1 cellular context compared by ENCODE assay signal in genomic region chr5:141960449-141961323, GRCh38.
A peak's percentile ranks its signal among the peaks of the same experiment; 100 is the strongest.
TF ChIP-seq lines count a peak whose summit lies in the region.

No MANE protein-coding gene starts in this region.

TF ChIP-seq in K562, 482 proteins besides CTCF, POLR2A, EP300 and RAD21 (continued from another document and continues in another):
- TF ChIP-seq FOXM1 (IDR thresholded peaks at IDR 0.05; ENCODE audit: low read depth), result no peak
- TF ChIP-seq FOXM1 (CRISPR knock-in tag; IDR thresholded peaks at IDR 0.05; ENCODE audit: low read depth), result no peak
- no peak for TF ChIP-seq HNRNPK (IDR thresholded peaks at IDR 0.05; ENCODE audit: low read depth, low read length, poor library complexity, severe bottlenecking)
- no peak for TF ChIP-seq MXI1 (IDR thresholded peaks at IDR 0.05; ENCODE audit: low read depth, low read length)
- no peak for TF ChIP-seq CEBPG (CRISPR knock-in tag; IDR thresholded peaks at IDR 0.05)
- no peak for TF ChIP-seq CEBPG (tag; conservative IDR thresholded peaks at IDR 0.05 in 1 of 2, IDR thresholded peaks at IDR 0.05 in 1 of 2)
- no peak for TF ChIP-seq ZNF384 (IDR thresholded peaks at IDR 0.05; ENCODE audit: low read depth, low read length)
- TF ChIP-seq ZC3H11A (IDR thresholded peaks at IDR 0.05; ENCODE audit: low read depth, low read length), result no peak
- TF ChIP-seq, protein P1, sequence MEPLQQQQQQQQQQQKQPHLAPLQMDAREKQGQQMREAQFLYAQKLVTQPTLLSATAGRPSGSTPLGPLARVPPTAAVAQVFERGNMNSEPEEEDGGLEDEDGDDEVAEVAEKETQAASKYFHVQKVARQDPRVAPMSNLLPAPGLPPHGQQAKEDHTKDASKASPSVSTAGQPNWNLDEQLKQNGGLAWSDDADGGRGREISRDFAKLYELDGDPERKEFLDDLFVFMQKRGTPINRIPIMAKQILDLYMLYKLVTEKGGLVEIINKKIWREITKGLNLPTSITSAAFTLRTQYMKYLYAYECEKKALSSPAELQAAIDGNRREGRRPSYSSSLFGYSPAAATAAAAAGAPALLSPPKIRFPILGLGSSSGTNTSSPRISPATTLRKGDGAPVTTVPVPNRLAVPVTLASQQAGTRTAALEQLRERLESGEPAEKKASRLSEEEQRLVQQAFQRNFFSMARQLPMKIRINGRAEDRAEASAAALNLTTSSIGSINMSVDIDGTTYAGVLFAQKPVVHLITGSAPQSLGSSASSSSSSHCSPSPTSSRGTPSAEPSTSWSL (CRISPR knock-in tag; IDR thresholded peaks at IDR 0.05; ENCODE audit: borderline replicate concordance), result no peak
- TF ChIP-seq ZNF239 (CRISPR knock-in tag; IDR thresholded peaks at IDR 0.05), result no peak
- peak; percentile 80 for TF ChIP-seq GABPA (tag; conservative IDR thresholded peaks at IDR 0.05; ENCODE audit: low read depth)
- 0 out of 4 replicates have a peak, but pooled peaks of 1 of the 2 experiments have one; percentile 32 for TF ChIP-seq TBL1XR1 (IDR thresholded peaks at IDR 0.05; ENCODE audit: low read length in 2 of 2)
- no peak for TF ChIP-seq SETDB1 (IDR thresholded peaks at IDR 0.05; ENCODE audit: low read length)
- peak; percentile 35 for TF ChIP-seq E2F8 (IDR thresholded peaks at IDR 0.05; ENCODE audit: low read depth, partially characterized antibody)
- TF ChIP-seq ZNF184 (CRISPR knock-in tag; IDR thresholded peaks at IDR 0.05), result no peak
- TF ChIP-seq CC2D1A (IDR thresholded peaks at IDR 0.05), result no peak; the same call in 1 of the 2 replicates
- 0 out of 2 replicates have a peak, but pooled peaks have one; percentile 27 for TF ChIP-seq ZBTB17 (CRISPR knock-in tag; IDR thresholded peaks at IDR 0.05)
- no peak for TF ChIP-seq BRD9 (IDR thresholded peaks at IDR 0.05; ENCODE audit: low read depth, partially characterized antibody)
- no peak for TF ChIP-seq ELK1 (CRISPR knock-in tag; IDR thresholded peaks at IDR 0.05)
- TF ChIP-seq, protein P2, sequence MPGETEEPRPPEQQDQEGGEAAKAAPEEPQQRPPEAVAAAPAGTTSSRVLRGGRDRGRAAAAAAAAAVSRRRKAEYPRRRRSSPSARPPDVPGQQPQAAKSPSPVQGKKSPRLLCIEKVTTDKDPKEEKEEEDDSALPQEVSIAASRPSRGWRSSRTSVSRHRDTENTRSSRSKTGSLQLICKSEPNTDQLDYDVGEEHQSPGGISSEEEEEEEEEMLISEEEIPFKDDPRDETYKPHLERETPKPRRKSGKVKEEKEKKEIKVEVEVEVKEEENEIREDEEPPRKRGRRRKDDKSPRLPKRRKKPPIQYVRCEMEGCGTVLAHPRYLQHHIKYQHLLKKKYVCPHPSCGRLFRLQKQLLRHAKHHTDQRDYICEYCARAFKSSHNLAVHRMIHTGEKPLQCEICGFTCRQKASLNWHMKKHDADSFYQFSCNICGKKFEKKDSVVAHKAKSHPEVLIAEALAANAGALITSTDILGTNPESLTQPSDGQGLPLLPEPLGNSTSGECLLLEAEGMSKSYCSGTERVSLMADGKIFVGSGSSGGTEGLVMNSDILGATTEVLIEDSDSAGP (CRISPR knock-in tag; IDR thresholded peaks at IDR 0.05), result no peak
- no peak for TF ChIP-seq HEY1 (CRISPR knock-in tag; IDR thresholded peaks at IDR 0.05; ENCODE audit: borderline replicate concordance)
- no peak for TF ChIP-seq ZBTB8A (IDR thresholded peaks at IDR 0.05; ENCODE audit: partially characterized antibody)
- TF ChIP-seq, protein P3, sequence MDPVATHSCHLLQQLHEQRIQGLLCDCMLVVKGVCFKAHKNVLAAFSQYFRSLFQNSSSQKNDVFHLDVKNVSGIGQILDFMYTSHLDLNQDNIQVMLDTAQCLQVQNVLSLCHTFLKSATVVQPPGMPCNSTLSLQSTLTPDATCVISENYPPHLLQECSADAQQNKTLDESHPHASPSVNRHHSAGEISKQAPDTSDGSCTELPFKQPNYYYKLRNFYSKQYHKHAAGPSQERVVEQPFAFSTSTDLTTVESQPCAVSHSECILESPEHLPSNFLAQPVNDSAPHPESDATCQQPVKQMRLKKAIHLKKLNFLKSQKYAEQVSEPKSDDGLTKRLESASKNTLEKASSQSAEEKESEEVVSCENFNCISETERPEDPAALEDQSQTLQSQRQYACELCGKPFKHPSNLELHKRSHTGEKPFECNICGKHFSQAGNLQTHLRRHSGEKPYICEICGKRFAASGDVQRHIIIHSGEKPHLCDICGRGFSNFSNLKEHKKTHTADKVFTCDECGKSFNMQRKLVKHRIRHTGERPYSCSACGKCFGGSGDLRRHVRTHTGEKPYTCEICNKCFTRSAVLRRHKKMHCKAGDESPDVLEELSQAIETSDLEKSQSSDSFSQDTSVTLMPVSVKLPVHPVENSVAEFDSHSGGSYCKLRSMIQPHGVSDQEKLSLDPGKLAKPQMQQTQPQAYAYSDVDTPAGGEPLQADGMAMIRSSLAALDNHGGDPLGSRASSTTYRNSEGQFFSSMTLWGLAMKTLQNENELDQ (CRISPR knock-in tag; IDR thresholded peaks at IDR 0.05; ENCODE audit: borderline replicate concordance), result no peak
- no peak for TF ChIP-seq SMAD2 (IDR thresholded peaks at IDR 0.05; ENCODE audit: low read depth, low read length)
- TF ChIP-seq RCOR1 (IDR thresholded peaks at IDR 0.05; ENCODE audit: borderline replicate concordance in 1 of 2, low read depth in 2 of 2, low read length in 2 of 2), result peak in 1 of 2 experiments; percentile 68; a peak in 1 of 4 replicates
- no peak for TF ChIP-seq PRPF4 (IDR thresholded peaks at IDR 0.05; ENCODE audit: insufficient read depth, low read depth, low read length, poor library complexity, severe bottlenecking)
- no peak for TF ChIP-seq CCNT2 (IDR thresholded peaks at IDR 0.05; ENCODE audit: borderline replicate concordance, extremely low read depth, insufficient read length, low read depth, low read length)
- TF ChIP-seq ZNF707 (CRISPR knock-in tag; conservative IDR thresholded peaks at IDR 0.05), result no peak
- no peak for TF ChIP-seq HDAC8 (tag; IDR thresholded peaks at IDR 0.05)
- TF ChIP-seq MTA1 (IDR thresholded peaks at IDR 0.05; ENCODE audit: borderline replicate concordance), result no peak
- no peak for TF ChIP-seq ZNF830 (CRISPR knock-in tag; IDR thresholded peaks at IDR 0.05)
- peak; percentile 34 for TF ChIP-seq TBP (optimal IDR thresholded peaks at IDR 0.05; ENCODE audit: low read depth, low read length)
- no peak for TF ChIP-seq IFI16 (CRISPR knock-in tag; IDR thresholded peaks at IDR 0.05)
- no peak for TF ChIP-seq TAF1 (IDR thresholded peaks at IDR 0.05; ENCODE audit: control insufficient read depth, extremely low read depth, insufficient read depth, low read length, severe bottlenecking)
- TF ChIP-seq CREB3 (tag; conservative IDR thresholded peaks at IDR 0.05; ENCODE audit: low read depth), result no peak
- TF ChIP-seq ZKSCAN8 (CRISPR knock-in tag; IDR thresholded peaks at IDR 0.05), result no peak
- TF ChIP-seq, protein P4, sequence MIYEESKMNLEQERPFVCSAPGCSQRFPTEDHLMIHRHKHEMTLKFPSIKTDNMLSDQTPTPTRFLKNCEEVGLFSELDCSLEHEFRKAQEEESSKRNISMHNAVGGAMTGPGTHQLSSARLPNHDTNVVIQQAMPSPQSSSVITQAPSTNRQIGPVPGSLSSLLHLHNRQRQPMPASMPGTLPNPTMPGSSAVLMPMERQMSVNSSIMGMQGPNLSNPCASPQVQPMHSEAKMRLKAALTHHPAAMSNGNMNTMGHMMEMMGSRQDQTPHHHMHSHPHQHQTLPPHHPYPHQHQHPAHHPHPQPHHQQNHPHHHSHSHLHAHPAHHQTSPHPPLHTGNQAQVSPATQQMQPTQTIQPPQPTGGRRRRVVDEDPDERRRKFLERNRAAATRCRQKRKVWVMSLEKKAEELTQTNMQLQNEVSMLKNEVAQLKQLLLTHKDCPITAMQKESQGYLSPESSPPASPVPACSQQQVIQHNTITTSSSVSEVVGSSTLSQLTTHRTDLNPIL (CRISPR knock-in tag; IDR thresholded peaks at IDR 0.05), result no peak
- TF ChIP-seq SRF (CRISPR knock-in tag; IDR thresholded peaks at IDR 0.05), result no peak
- peak; percentile 33; the same call in 1 of the 2 replicates for TF ChIP-seq EP400 (IDR thresholded peaks at IDR 0.05)
- TF ChIP-seq HNRNPH1 (optimal IDR thresholded peaks at IDR 0.05; ENCODE audit: low read depth, low read length), result no peak
- TF ChIP-seq ZBTB11 (CRISPR knock-in tag; IDR thresholded peaks at IDR 0.05), result peak in 1 of 3 experiments; percentile 37; a peak in 1 of 6 replicates
